In genomic region chr10:126421745-126422144, GRCh38 we compare ENCODE assay signal across 11 cellular contexts. TPM values are rescaled to one million over a fixed set of nuclear protein-coding genes. Genes with fewer than 3 reads are reported as not detected.
DNase-seq lines count a peak whose midpoint lies in the region; ATAC-seq and TF ChIP-seq lines count a peak whose summit lies in the region.
"Had no signal": no experiment of that assay in that cellular context is flagged by ENCODE, and none has a peak within 500 bp of the region (broad histone marks: within the 10 kb centered on the region; RNA-seq: fewer than 3 reads in every experiment).

No MANE protein-coding gene starts in this region.

- no TSS peak for BruUV-seq in PC-9 (replicated peaks; lab: Mats Ljungman, UMichigan)

- no peak for DNase-seq in CD4-positive, alpha-beta memory T cell
- DNase-seq in PC-9, result peak; percentile 38 to 46
- no peak for DNase-seq in epithelial cell of prostate (ENCODE audit: low read depth, low spot score)
- DNase-seq in osteoblast (ENCODE audit: insufficient read length, low spot score, missing footprints), result peak; percentile 79
- DNase-seq in activated naive CD8-positive, alpha-beta T cell treated with anti-CD3 and anti-CD28 coated beads for 36 hours, result no peak
- DNase-seq in D341Med (ENCODE audit: low spot score), result no peak
- no peak for DNase-seq in putamen (ENCODE audit: low spot score)
- DNase-seq: DND-41, upper lobe of right lung had no signal

- no peaks in the 10 kb centered on the region for H3K9me2 ChIP-seq in PC-9 (ENCODE audit: insufficient read depth)

- H3K27me3 ChIP-seq in CD4-positive, alpha-beta memory T cell (ENCODE audit: insufficient read depth, low read length), result no peaks in the 10 kb centered on the region
- H3K27me3 ChIP-seq in PC-9 (ENCODE audit: insufficient read depth, low read depth) (no peaks in the 10 kb centered on the region), osteoblast (ENCODE audit: insufficient read depth, low read length) (no peaks in the 10 kb centered on the region)
- H3K27me3 ChIP-seq: upper lobe of right lung had no signal

- POLR2A ChIA-PET in CD4-positive, alpha-beta memory T cell (lab: Charles Lee; ENCODE audit: partially characterized antibody), result no interaction called here
- POLR2A ChIA-PET in PC-9 (lab: Charles Lee; ENCODE audit: unreplicated experiment), result interaction anchor here (0.6 to 0.7 kb wide), 2 partner anchors 181 to 192 kb away, joined by 3 read pairs; no protein-coding TSS in a partner anchor

- peaks cover 0 to 1% of the 10 kb centered on the region in 2 donors for H3K27me3 Mint-ChIP-seq in CD4-positive, alpha-beta memory T cell
- H3K27me3 Mint-ChIP-seq in activated naive CD8-positive, alpha-beta T cell treated with anti-CD3 and anti-CD28 coated beads for 36 hours, result peaks cover 7% of the 10 kb centered on the region
- H3K27me3 Mint-ChIP-seq: central memory CD8-positive, alpha-beta T cell had no signal

- peak overlapping the region in 1 of 7 donors; percentile 75 for H3K27ac Mint-ChIP-seq in CD4-positive, alpha-beta memory T cell
- H3K27ac Mint-ChIP-seq in activated naive CD8-positive, alpha-beta T cell treated with anti-CD3 and anti-CD28 coated beads for 36 hours, result no peak overlapping the region

- H3K27ac ChIP-seq in CD4-positive, alpha-beta memory T cell (ENCODE audit: low read depth, low read length), result no peak overlapping the region
- H3K27ac ChIP-seq in PC-9, result no peak overlapping the region
- peak overlapping the region; percentile 3 for H3K27ac ChIP-seq in epithelial cell of prostate
- peak overlapping the region; percentile 90 for H3K27ac ChIP-seq in osteoblast (ENCODE audit: low read depth, low read length)
- H3K27ac ChIP-seq: upper lobe of right lung had no signal

- no peak overlapping the region for H2AFZ ChIP-seq in PC-9
- peak overlapping the region; percentile 47 for H2AFZ ChIP-seq in osteoblast (ENCODE audit: low read length)

- no peaks in the 10 kb centered on the region for H3K9me3 ChIP-seq in CD4-positive, alpha-beta memory T cell (ENCODE audit: control insufficient read depth in 1 of 2, low read length in 2 of 2)
- peaks cover 6% of the 10 kb centered on the region; the same call in 1 of the 2 replicates for H3K9me3 ChIP-seq in PC-9 (ENCODE audit: insufficient read depth, low read depth)
- peaks cover 7% of the 10 kb centered on the region for H3K9me3 ChIP-seq in osteoblast (ENCODE audit: low read depth, low read length)

- no peaks in the 10 kb centered on the region for H3K4me1 ChIP-seq in CD4-positive, alpha-beta memory T cell (ENCODE audit: insufficient read depth, low read length)
- H3K4me1 ChIP-seq in PC-9 (replicated peaks; ENCODE audit: insufficient read depth) (peaks cover 10% of the 10 kb centered on the region; the same call in 1 of the 2 replicates), osteoblast (ENCODE audit: insufficient read depth, low read length) (peaks cover 17% of the 10 kb centered on the region)
- H3K4me1 ChIP-seq: upper lobe of right lung had no signal

- TF ChIP-seq CTCF in PC-9 (conservative IDR thresholded peaks at IDR 0.05) (no peak), osteoblast (IDR thresholded peaks at IDR 0.05; ENCODE audit: extremely low read depth, low read depth, low read length) (no peak)

- peak overlapping the region in 7 of 8 donors; percentile 10 to 66 (median 50) for H3K4me3 Mint-ChIP-seq in CD4-positive, alpha-beta memory T cell
- H3K4me3 Mint-ChIP-seq in activated naive CD8-positive, alpha-beta T cell treated with anti-CD3 and anti-CD28 coated beads for 36 hours, result no peak overlapping the region
- H3K4me3 Mint-ChIP-seq: central memory CD8-positive, alpha-beta T cell had no signal

- intact Hi-C loops in CD4-positive, alpha-beta memory T cell (cut with micrococcal nuclease), result no loop called here
- intact Hi-C loops in PC-9 (cut with micrococcal nuclease; ENCODE audit: unreplicated experiment), result no loop called here

- no peaks in the 10 kb centered on the region for H3K36me3 Mint-ChIP-seq in CD4-positive, alpha-beta memory T cell
- H3K36me3 Mint-ChIP-seq in activated naive CD8-positive, alpha-beta T cell treated with anti-CD3 and anti-CD28 coated beads for 36 hours, result no peaks in the 10 kb centered on the region

- H3K79me2 ChIP-seq in PC-9 (ENCODE audit: low read depth) (no peaks in the 10 kb centered on the region), osteoblast (ENCODE audit: insufficient read depth, low read length) (no peaks in the 10 kb centered on the region)

- H3K4me2 ChIP-seq in PC-9 (no peak overlapping the region), osteoblast (ENCODE audit: insufficient read depth, low read length) (peak overlapping the region; percentile 79)

- CTCF ChIA-PET in CD4-positive, alpha-beta memory T cell (lab: Charles Lee; ENCODE audit: partially characterized antibody), result no interaction called here
- CTCF ChIA-PET in PC-9 (lab: Charles Lee), result no interaction called here

- H3K4me3 ChIP-seq in CD4-positive, alpha-beta memory T cell (ENCODE audit: low read length in 2 of 2), result no peak overlapping the region
- H3K4me3 ChIP-seq in PC-9, result no peak overlapping the region
- H3K4me3 ChIP-seq in osteoblast (ENCODE audit: insufficient read depth, low read length), result peak overlapping the region; percentile 59
- H3K4me3 ChIP-seq: upper lobe of right lung had no signal

- no peak for ATAC-seq in HG02870 (IDR thresholded peaks at IDR 0.05; ENCODE audit: unreplicated experiment)
- ATAC-seq: upper lobe of right lung had no signal

- no peaks in the 10 kb centered on the region for H3K36me3 ChIP-seq in CD4-positive, alpha-beta memory T cell (ENCODE audit: insufficient read depth, low read length)
- H3K36me3 ChIP-seq in PC-9 (ENCODE audit: low read depth), result no peaks in the 10 kb centered on the region
- no peaks in the 10 kb centered on the region for H3K36me3 ChIP-seq in osteoblast (ENCODE audit: insufficient read depth, low read length)
- H3K36me3 ChIP-seq: upper lobe of right lung had no signal

- no peaks in the 10 kb centered on the region for H4K20me1 ChIP-seq in PC-9 (ENCODE audit: insufficient read depth)
- no peaks in the 10 kb centered on the region for H4K20me1 ChIP-seq in osteoblast (ENCODE audit: insufficient read depth, low read length)

- no peaks in the 10 kb centered on the region for H3F3A ChIP-seq in PC-9 (ENCODE audit: insufficient read depth, low read depth)

- H3K9me3 Mint-ChIP-seq in CD4-positive, alpha-beta memory T cell, result peaks cover 6 to 37% (median 15%) of the 10 kb centered on the region in 8 donors
- H3K9me3 Mint-ChIP-seq in activated naive CD8-positive, alpha-beta T cell treated with anti-CD3 and anti-CD28 coated beads for 36 hours, result peaks cover 19% of the 10 kb centered on the region

- peaks cover 0 to 19% (median 3%) of the 10 kb centered on the region in 4 donors for H3K4me1 Mint-ChIP-seq in CD4-positive, alpha-beta memory T cell
- no peaks in the 10 kb centered on the region for H3K4me1 Mint-ChIP-seq in activated naive CD8-positive, alpha-beta T cell treated with anti-CD3 and anti-CD28 coated beads for 36 hours
- H3K4me1 Mint-ChIP-seq: central memory CD8-positive, alpha-beta T cell had no signal

RNA-seq across cellular contexts. Expression of gene ADAM12, which starts 33.5 kb away (rescaled TPM):
- total RNA-seq in CD4-positive, alpha-beta memory T cell, result under 1 TPM; 0.17 to 0.30 TPM
- polyA plus RNA-seq in CD4-positive, alpha-beta memory T cell, result 1 to 10 TPM; 1.9 to 2.3 TPM
- total RNA-seq in PC-9 (2021) (15.6 and 16.8 TPM in 2 replicates), osteoblast (345 and 361 TPM in 2 replicates)
- under 1 TPM in 1 of 2 experiments, not detected in 1; 0.08 TPM for total RNA-seq in activated naive CD8-positive, alpha-beta T cell treated with anti-CD3 and anti-CD28 coated beads for 36 hours

Comparison
In these comparisons a context has a peak if more than half of its experiments do, and no peak if none do; other contexts are left out.
1. DNase-seq: peak in PC-9 (2 of 2) and osteoblast (single experiment); none in CD4-positive, alpha-beta memory T cell (0 of 5), epithelial cell of prostate (single experiment), activated naive CD8-positive, alpha-beta T cell treated with anti-CD3 and anti-CD28 coated beads for 36 hours (single experiment), D341Med (single experiment) and putamen (single experiment).
2. H3K27ac ChIP-seq: peak in epithelial cell of prostate (single experiment) and osteoblast (single experiment); none in CD4-positive, alpha-beta memory T cell (single experiment) and PC-9 (single experiment).
3. RNA of gene ADAM12, which starts 33.5 kb away (total RNA-seq): 345 to 361 TPM in osteoblast; 15.6 to 16.8 TPM in PC-9, 0.17 to 0.30 TPM in CD4-positive, alpha-beta memory T cell and 0.08 TPM in activated naive CD8-positive, alpha-beta T cell treated with anti-CD3 and anti-CD28 coated beads for 36 hours; every median in the first group is over 10 times any median in the second.